ENCODE assay signal across 22 cellular contexts in genomic region chr2:159138642-159139182, GRCh38.
DNase-seq lines count a peak whose midpoint lies in the region; ATAC-seq and TF ChIP-seq lines count a peak whose summit lies in the region.
"Had no signal": no experiment of that assay in that cellular context is flagged by ENCODE, and none has a peak within 500 bp of the region (broad histone marks: within the 10 kb centered on the region; RNA-seq: fewer than 3 reads in every experiment).

No MANE protein-coding gene starts in this region.

- H3K27ac ChIP-seq in right atrium auricular region: peak overlapping the region; percentile 81 to 89
- peak overlapping the region; percentile 56 to 65 for H3K27ac ChIP-seq in coronary artery
- H3K27ac ChIP-seq: BLaER1, tibial nerve, WERI-Rb-1 had no signal

- no peaks in the 10 kb centered on the region for H3K36me3 ChIP-seq in right atrium auricular region
- H3K36me3 ChIP-seq: BLaER1, HAP-1, Peyer's patch, tibial nerve, WERI-Rb-1 had no signal

- H3K36me3 Mint-ChIP-seq in nephron (ENCODE audit: low read depth): peaks cover 14% of the 10 kb centered on the region
- H3K36me3 Mint-ChIP-seq: activated naive CD4-positive, alpha-beta T cell treated with anti-CD3 and anti-CD28 coated beads, Interleukin-2, amount 50 U/mL, for 24 hours had no signal

- H3K4me3 ChIP-seq in right atrium auricular region: no peak overlapping the region
- no peak overlapping the region for H3K4me3 ChIP-seq in coronary artery
- H3K4me3 ChIP-seq: BLaER1, HAP-1, Peyer's patch, tibial nerve had no signal

- peaks cover 0 to 70% of the 10 kb centered on the region in 2 donors for H3K4me1 ChIP-seq in right atrium auricular region

- no peaks in the 10 kb centered on the region for H3K27me3 Mint-ChIP-seq in nephron (ENCODE audit: low read depth)
- H3K27me3 Mint-ChIP-seq: activated CD4-positive, alpha-beta T cell treated with anti-CD3 and anti-CD28 coated beads, Interleukin-2, amount 10 ng/mL, durations not matched to agents 7 days and 5 days; activated naive CD4-positive, alpha-beta T cell treated with anti-CD3 and anti-CD28 coated beads, Interleukin-2, amount 50 U/mL, for 24 hours had no signal

- peak overlapping the region; percentile 14 to 90 (median 82) for H3K27ac Mint-ChIP-seq in nephron
- H3K27ac Mint-ChIP-seq: activated CD4-positive, alpha-beta T cell treated with anti-CD3 and anti-CD28 coated beads, Interleukin-2, amount 10 ng/mL, durations not matched to agents 7 days and 5 days; activated naive CD4-positive, alpha-beta T cell treated with anti-CD3 and anti-CD28 coated beads, Interleukin-2, amount 50 U/mL, for 24 hours; endodermal cell; T-helper 2 cell treated with Interferon-gamma antibody and Interleukin-4, amounts not matched to agents 5 μg/mL and 100 μg/mL, for 36 hours had no signal

- H3K9me3 Mint-ChIP-seq in nephron: no peaks in the 10 kb centered on the region
- H3K9me3 Mint-ChIP-seq: activated CD4-positive, alpha-beta T cell treated with anti-CD3 and anti-CD28 coated beads, Interleukin-2, amount 10 ng/mL, durations not matched to agents 7 days and 5 days; activated naive CD4-positive, alpha-beta T cell treated with anti-CD3 and anti-CD28 coated beads, Interleukin-2, amount 50 U/mL, for 24 hours; endodermal cell; T-helper 2 cell treated with Interferon-gamma antibody and Interleukin-4, amounts not matched to agents 5 μg/mL and 100 μg/mL, for 36 hours had no signal

- TF ChIP-seq CTCF in right atrium auricular region (IDR thresholded peaks at IDR 0.05) (no peak), coronary artery (IDR thresholded peaks at IDR 0.05) (no peak), nephron (IDR thresholded peaks at IDR 0.05; ENCODE audit: unreplicated experiment in 3 of 3) (no peak), GM20000 (IDR thresholded peaks at IDR 0.05; ENCODE audit: extremely low read depth, missing control alignments) (no peak), GM10266 (IDR thresholded peaks at IDR 0.05; ENCODE audit: control insufficient read depth, insufficient read depth, low read depth, missing control alignments) (no peak)

- no peaks in the 10 kb centered on the region for H3K9me3 ChIP-seq in right atrium auricular region
- H3K9me3 ChIP-seq: BLaER1, HAP-1, Peyer's patch, tibial nerve had no signal

- no peaks in the 10 kb centered on the region for H3K27me3 ChIP-seq in right atrium auricular region
- H3K27me3 ChIP-seq: BLaER1, Peyer's patch, tibial nerve had no signal

- intact Hi-C loops in Right ventricle myocardium superior (cut with DNase I): no loop called here

- ATAC-seq in Right ventricle myocardium superior (ENCODE audit: poor library complexity): no peak

- no peak overlapping the region for H3K4me3 Mint-ChIP-seq in nephron
- H3K4me3 Mint-ChIP-seq: activated CD4-positive, alpha-beta T cell treated with anti-CD3 and anti-CD28 coated beads, Interleukin-2, amount 10 ng/mL, durations not matched to agents 7 days and 5 days; activated naive CD4-positive, alpha-beta T cell treated with anti-CD3 and anti-CD28 coated beads, Interleukin-2, amount 50 U/mL, for 24 hours; endodermal cell; T-helper 2 cell treated with Interferon-gamma antibody and Interleukin-4, amounts not matched to agents 5 μg/mL and 100 μg/mL, for 36 hours had no signal

- DNase-seq in right atrium auricular region (ENCODE audit: low spot score) (no peak), Right ventricle myocardium superior (no peak), coronary artery (ENCODE audit: low spot score) (no peak), GM20000 (ENCODE audit: low spot score) (no peak), anterior cingulate cortex (lab: John Stamatoyannopoulos, UW) (no peak), GM10266 (ENCODE audit: extremely low spot score) (no peak), activated T-cell treated with anti-CD3 and anti-CD28 coated beads for 4 hours (no peak)
- DNase-seq: activated CD4-positive, alpha-beta T cell treated with anti-CD3 and anti-CD28 coated beads, Interleukin-2, amount 10 ng/mL, durations not matched to agents 7 days and 5 days; endodermal cell; KBM-7; NCI-H1436; NCI-H524; Peyer's patch; stimulated activated CD4-positive, alpha-beta T cell treated with anti-CD3 and anti-CD28 coated beads, Interleukin-2, amount 100 ng/mL, for 48 hours; stimulated activated naive CD4-positive, alpha-beta T cell treated with Interleukin-2 at 50 U/mL for 16 hours; WERI-Rb-1 had no signal

- H3K4me1 Mint-ChIP-seq in nephron: peaks cover 62% of the 10 kb centered on the region
- H3K4me1 Mint-ChIP-seq: activated CD4-positive, alpha-beta T cell treated with anti-CD3 and anti-CD28 coated beads, Interleukin-2, amount 10 ng/mL, durations not matched to agents 7 days and 5 days; activated naive CD4-positive, alpha-beta T cell treated with anti-CD3 and anti-CD28 coated beads, Interleukin-2, amount 50 U/mL, for 24 hours had no signal
